ENCODE assay signal across 8 cellular contexts in genomic region chr20:46022411-46023147, GRCh38. TPM values are rescaled to one million over a fixed set of nuclear protein-coding genes. Genes with fewer than 3 reads are reported as not detected.
DNase-seq lines count a peak whose midpoint lies in the region; ATAC-seq and TF ChIP-seq lines count a peak whose summit lies in the region.

No MANE protein-coding gene starts in this region.

- peak overlapping the region; percentile 82 for H3K4me2 ChIP-seq in neural cell (ENCODE audit: low read length)

- H2AFZ ChIP-seq in neural cell (ENCODE audit: low read depth, low read length) = peak overlapping the region; percentile 19

- CTCF ChIA-PET in AG04449 (lab: Yijun Ruan, JAX) = interaction anchor here (0.7 to 3.7 kb wide), 15 partner anchors 8 to 416 kb away, joined by 3 to 40 read pairs (median 4); partner anchors contain the start of gene CD40

- H3K9me3 ChIP-seq in NT2/D1 (ENCODE audit: insufficient read depth, low read length) = no peaks in the 10 kb centered on the region
- no peaks in the 10 kb centered on the region for H3K9me3 ChIP-seq in neural cell (ENCODE audit: low read length)
- no peaks in the 10 kb centered on the region for H3K9me3 ChIP-seq in stomach

- POLR2A ChIA-PET in AG04449 (lab: Yijun Ruan, JAX) = no interaction called here

- intact Hi-C loops in stomach (cut with DNase I; ENCODE audit: low total_unique reads) = loop anchor here (10.0 kb wide), 2 partner anchors 152 to 332 kb away; no protein-coding TSS in a partner anchor

- H3K9me2 ChIP-seq in neural cell (ENCODE audit: insufficient read depth, low read length) = no peaks in the 10 kb centered on the region

- H3K27me3 ChIP-seq in NT2/D1 (ENCODE audit: insufficient read depth, insufficient read length) (peaks cover 47% of the 10 kb centered on the region), neural cell (ENCODE audit: insufficient read depth, low read depth, low read length) (no peaks in the 10 kb centered on the region), stomach (peaks cover 13 to 99% (median 49%) of the 10 kb centered on the region in 3 donors)

- TF ChIP-seq EP300 in neural cell (conservative IDR thresholded peaks at IDR 0.05; ENCODE audit: poor library complexity, severe bottlenecking) (no peak), stomach (IDR thresholded peaks at IDR 0.05) (no peak)

- no peak for TF ChIP-seq POLR2A in stomach (IDR thresholded peaks at IDR 0.05)

- peak overlapping the region; percentile 18; the same call in 1 of the 2 replicates for H3K4me3 ChIP-seq in AG04449 (ENCODE audit: low read depth, low read length)
- H3K4me3 ChIP-seq in NT2/D1 (ENCODE audit: insufficient read length, low read depth) = peak overlapping the region; percentile 57
- H3K4me3 ChIP-seq in neural cell (ENCODE audit: low read length) = peak overlapping the region; percentile 79
- peak overlapping the region; percentile 33 to 53 (median 44) for H3K4me3 ChIP-seq in stomach

- no peaks in the 10 kb centered on the region for H3K4me1 ChIP-seq in NT2/D1 (ENCODE audit: insufficient read depth, insufficient read length)
- peaks cover 13 to 21% (median 20%) of the 10 kb centered on the region in 4 donors for H3K4me1 ChIP-seq in stomach

- H3F3A ChIP-seq in neural cell (ENCODE audit: insufficient read depth, low read length, poor library complexity, severe bottlenecking) = no peaks in the 10 kb centered on the region

- H3K27ac ChIP-seq in neural cell (ENCODE audit: low read length) (peak overlapping the region; percentile 96), stomach (no peak overlapping the region)

- TF ChIP-seq RAD21 in neural cell (conservative IDR thresholded peaks at IDR 0.05) = peak; percentile 85

- WGBS in stomach, 5 donors = 1 to 3% (median 2%) methylated on average over 33 to 37 of the region's 37 CpGs

- ATAC-seq in esophagus mucosa (peak; percentile 37), HG03571 (IDR thresholded peaks at IDR 0.05; ENCODE audit: unreplicated experiment) (no peak)

- DNase-seq in AG04449 (ENCODE audit: low read depth, low spot score) (no peak), GM20000 (ENCODE audit: low spot score) (peak; percentile 87), NT2/D1 (ENCODE audit: low read depth, low spot score) (no peak), activated T-cell treated with anti-CD3 and anti-CD28 coated beads for 48 hours (ENCODE audit: low read depth) (peak; percentile 72), stomach (peak; percentile 65)

- H3K79me2 ChIP-seq in neural cell (replicated peaks; ENCODE audit: insufficient read depth, low read length) = peaks cover 40% of the 10 kb centered on the region

- no peaks in the 10 kb centered on the region for H4K20me1 ChIP-seq in neural cell (ENCODE audit: insufficient read depth)

- peaks cover under 1% of the 10 kb centered on the region for H3K36me3 ChIP-seq in NT2/D1 (ENCODE audit: insufficient read depth, insufficient read length, low read length)
- H3K36me3 ChIP-seq in neural cell (ENCODE audit: insufficient read depth, low read length) = no peaks in the 10 kb centered on the region
- no peaks in the 10 kb centered on the region for H3K36me3 ChIP-seq in stomach

- TF ChIP-seq CTCF in AG04449 (IDR thresholded peaks at IDR 0.05; ENCODE audit: insufficient read depth, low read length, missing control alignments) (peak; percentile 71), GM20000 (IDR thresholded peaks at IDR 0.05; ENCODE audit: extremely low read depth, missing control alignments) (peak; percentile 87), neural cell (IDR thresholded peaks at IDR 0.05; ENCODE audit: poor library complexity, severe bottlenecking) (peak; percentile 82), stomach (IDR thresholded peaks at IDR 0.05) (peak in 4 of 7 experiments; percentile 55 to 82 (median 73))

- peak overlapping the region; percentile 62 for H3K9ac ChIP-seq in NT2/D1 (ENCODE audit: insufficient read length, low read depth)
- peak overlapping the region; percentile 88 for H3K9ac ChIP-seq in neural cell (ENCODE audit: low read length)

TF ChIP-seq in neural cell, 6 proteins besides CTCF, POLR2A, EP300 and RAD21:
- TF ChIP-seq POLR2AphosphoS5 (IDR thresholded peaks at IDR 0.05) (peak; percentile 1), EZH2 (IDR thresholded peaks at IDR 0.05; ENCODE audit: borderline replicate concordance, insufficient read depth, low read length, poor library complexity, severe bottlenecking) (no peak), MXI1 (conservative IDR thresholded peaks at IDR 0.05; ENCODE audit: poor library complexity, severe bottlenecking) (no peak), SMC3 (conservative IDR thresholded peaks at IDR 0.05; ENCODE audit: poor library complexity) (peak; percentile 76), REST (IDR thresholded peaks at IDR 0.05; ENCODE audit: borderline replicate concordance) (no peak), TAF1 (IDR thresholded peaks at IDR 0.05; ENCODE audit: low read depth) (no peak)

RNA-seq across cellular contexts. Expression of gene SLC12A5, which starts 6.4 kb away (rescaled TPM):
- total RNA-seq in esophagus mucosa (not detected), stomach (1 to 10 TPM in 1 of 5 donors, not detected in 4; 1.3 TPM)
- polyA plus RNA-seq in neural cell (53.1 and 74.4 TPM in 2 replicates), stomach (1 to 10 TPM in 2 of 3 donors, under 1 TPM in 1; 0.93 to 6.2 (median 5.5) TPM)
- 68.2 and 69.4 TPM in 2 replicates for polyA minus RNA-seq in neural cell

RNA-seq across cellular contexts. Expression of gene MMP9, which starts 13.9 kb away (rescaled TPM):
- total RNA-seq in esophagus mucosa (3.3 TPM), stomach (1 to 10 TPM in 2 of 5 donors, not detected in 3; 1.3 to 5.1 TPM)
- polyA plus RNA-seq in neural cell (not detected in 2 replicates), stomach (1 to 10 TPM in 2 of 3 donors, under 1 TPM in 1; 0.31 to 1.9 (median 1.2) TPM)
- polyA minus RNA-seq in neural cell = not detected in 2 replicates

RNA-seq across cellular contexts. Expression of gene ZNF335, which starts 50.6 kb away (rescaled TPM):
- total RNA-seq in esophagus mucosa (9.6 TPM), stomach (10 to 100 TPM in 4 of 5 donors, 1 to 10 TPM in 1; 8.3 to 72.3 (median 38.5) TPM)
- polyA plus RNA-seq in neural cell (12.8 and 18.9 TPM in 2 replicates), stomach (10 to 100 TPM in 1 of 3 donors, 1 to 10 TPM in 2; 7.2 to 12.0 (median 9.3) TPM)
- polyA minus RNA-seq in neural cell = 25.4 and 26.5 TPM in 2 replicates

Comparison
In these comparisons a context has a peak if more than half of its experiments do, and no peak if none do; other contexts are left out.
1. DNase-seq: peak in GM20000 (single experiment), activated T-cell treated with anti-CD3 and anti-CD28 coated beads for 48 hours (single experiment) and stomach (single experiment); none in AG04449 (single experiment) and NT2/D1 (single experiment).
2. H3K4me3 ChIP-seq: peak in every context shown above with its lines; median percentile 79 in neural cell; 57 in NT2/D1; 44 in stomach; 18 in AG04449.
3. Peak in every context shown above with its lines, with median percentiles within 50 percentile points of each other: CTCF ChIP-seq.